Comparison of ENCODE assay signal across 12 cellular contexts in the genomic region with DNA sequence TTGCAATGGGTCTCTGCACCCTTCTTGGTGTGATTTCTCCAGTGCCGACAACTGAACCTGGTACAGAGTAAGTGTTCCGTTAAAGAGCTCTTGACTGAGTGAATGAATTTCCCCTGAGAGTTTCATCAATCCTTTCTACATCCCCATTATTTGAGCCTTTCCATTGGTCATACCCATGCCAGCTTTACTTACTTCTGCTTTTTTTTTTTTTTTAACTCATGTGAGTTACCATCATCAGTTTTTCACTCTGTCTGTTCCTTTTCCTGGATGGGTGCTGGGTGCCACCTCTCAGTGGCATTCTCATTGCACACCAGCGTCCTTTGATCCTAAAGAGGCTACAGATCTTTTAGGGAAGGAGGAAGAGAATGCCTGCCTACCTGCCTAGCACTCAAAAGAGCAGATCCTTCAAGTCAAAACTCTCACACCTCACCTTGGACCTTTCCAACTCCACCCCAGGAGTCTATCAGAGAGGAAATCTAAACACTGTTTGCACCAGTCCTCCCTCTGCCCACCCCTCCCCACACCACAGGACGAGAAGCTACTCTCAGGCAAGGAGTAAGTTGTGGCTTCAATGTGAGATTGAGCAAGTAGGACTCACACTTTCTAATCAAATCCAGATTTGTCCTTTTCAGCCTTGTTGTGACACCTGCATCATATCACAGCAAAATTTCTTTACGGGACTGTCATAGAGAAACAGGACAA. TPM values are rescaled to one million over a fixed set of nuclear protein-coding genes. Genes with fewer than 3 reads are reported as not detected.
DNase-seq lines count a peak whose midpoint lies in the region; ATAC-seq and TF ChIP-seq lines count a peak whose summit lies in the region.
"Had no signal": no experiment of that assay in that cellular context is flagged by ENCODE, and none has a peak within 500 bp of the region (broad histone marks: within the 10 kb centered on the region; RNA-seq: fewer than 3 reads in every experiment).

No MANE protein-coding gene starts in this region.

- no peaks in the 10 kb centered on the region for H3K27me3 Mint-ChIP-seq in activated naive CD8-positive, alpha-beta T cell
- no peaks in the 10 kb centered on the region for H3K27me3 Mint-ChIP-seq in activated naive CD8-positive, alpha-beta T cell treated with anti-CD3 and anti-CD28 coated beads for 36 hours
- H3K27me3 Mint-ChIP-seq: activated CD4-positive, alpha-beta T cell treated with anti-CD3 and anti-CD28 coated beads, Interleukin-2, amount 10 ng/mL, durations not matched to agents 24 days and 14 days had no signal

- no peak overlapping the region for H3K9ac ChIP-seq in mammary epithelial cell (ENCODE audit: insufficient read depth, low read length)
- H3K9ac ChIP-seq: KMS-11 had no signal

- TF ChIP-seq POLR2A in upper lobe of left lung (IDR thresholded peaks at IDR 0.05): peak in 1 of 4 donors; percentile 48

- BruUV-seq in mammary epithelial cell (replicated peaks; lab: Mats Ljungman, UMichigan): no TSS peak

- H3K27me3 ChIP-seq in right cardiac atrium (ENCODE audit: control insufficient read depth, insufficient read depth) (no peaks in the 10 kb centered on the region), upper lobe of left lung (no peaks in the 10 kb centered on the region), mammary epithelial cell (ENCODE audit: insufficient read depth, low read length) (no peaks in the 10 kb centered on the region)

- ATAC-seq in right cardiac atrium (peak; percentile 22 to 44), upper lobe of left lung (ENCODE audit: low FRiP score in 2 of 2) (peak; percentile 76 to 77), HG03159 (IDR thresholded peaks at IDR 0.05; ENCODE audit: unreplicated experiment) (no peak)

- no peaks in the 10 kb centered on the region for H4K20me1 ChIP-seq in mammary epithelial cell (ENCODE audit: insufficient read depth, low read length)

- H3K27ac Mint-ChIP-seq in activated naive CD8-positive, alpha-beta T cell: peak overlapping the region; percentile 30
- H3K27ac Mint-ChIP-seq in activated naive CD8-positive, alpha-beta T cell treated with anti-CD3 and anti-CD28 coated beads for 36 hours: no peak overlapping the region
- H3K27ac Mint-ChIP-seq: activated CD4-positive, alpha-beta T cell treated with anti-CD3 and anti-CD28 coated beads, Interleukin-2, amount 10 ng/mL, durations not matched to agents 24 days and 14 days had no signal

- H3K79me2 ChIP-seq in mammary epithelial cell (ENCODE audit: insufficient read depth, low read length): no peaks in the 10 kb centered on the region

- H2AFZ ChIP-seq in mammary epithelial cell (ENCODE audit: low read depth, low read length): no peak overlapping the region

- no peaks in the 10 kb centered on the region for H3K36me3 Mint-ChIP-seq in activated naive CD8-positive, alpha-beta T cell
- no peaks in the 10 kb centered on the region for H3K36me3 Mint-ChIP-seq in activated naive CD8-positive, alpha-beta T cell treated with anti-CD3 and anti-CD28 coated beads for 36 hours

- intact Hi-C loops in right cardiac atrium (cut with DNase I) (no loop called here), mammary epithelial cell (cut with micrococcal nuclease) (no loop called here)

- no peak overlapping the region for H3K4me3 Mint-ChIP-seq in activated naive CD8-positive, alpha-beta T cell
- H3K4me3 Mint-ChIP-seq in activated naive CD8-positive, alpha-beta T cell treated with anti-CD3 and anti-CD28 coated beads for 36 hours: no peak overlapping the region
- H3K4me3 Mint-ChIP-seq: activated CD4-positive, alpha-beta T cell treated with anti-CD3 and anti-CD28 coated beads, Interleukin-2, amount 10 ng/mL, durations not matched to agents 24 days and 14 days had no signal

- DNase-seq in activated naive CD8-positive, alpha-beta T cell treated with anti-CD3 and anti-CD28 coated beads for 36 hours: no peak
- DNase-seq in RPMI8226: peak; percentile 39
- DNase-seq in right cardiac atrium: no peak
- no peak for DNase-seq in upper lobe of left lung
- DNase-seq in NCI-H1436 treated with DMSO at 0.1 percent for 48 hours (lab: John Stamatoyannopoulos, UW): no peak
- DNase-seq in mammary epithelial cell: no peak
- DNase-seq: activated CD4-positive, alpha-beta T cell treated with anti-CD3 and anti-CD28 coated beads, Interleukin-2, amount 10 ng/mL, durations not matched to agents 24 days and 14 days had no signal

- H3K27ac ChIP-seq in right cardiac atrium (ENCODE audit: low read length) (peak overlapping the region; percentile 30), upper lobe of left lung (peak overlapping the region; percentile 75 to 86 (median 80)), mammary epithelial cell (ENCODE audit: insufficient read depth, low read depth, low read length) (no peak overlapping the region)
- H3K27ac ChIP-seq: epithelial cell of prostate, KMS-11, prostate gland had no signal

- H3K9me3 ChIP-seq in right cardiac atrium (ENCODE audit: control insufficient read depth, low read length) (no peaks in the 10 kb centered on the region), upper lobe of left lung (no peaks in the 10 kb centered on the region), mammary epithelial cell (replicated peaks; ENCODE audit: insufficient read depth, low read length) (no peaks in the 10 kb centered on the region)
- H3K9me3 ChIP-seq: prostate gland had no signal

- no peaks in the 10 kb centered on the region for H3K9me3 Mint-ChIP-seq in activated naive CD8-positive, alpha-beta T cell (ENCODE audit: low read depth)
- H3K9me3 Mint-ChIP-seq in activated naive CD8-positive, alpha-beta T cell treated with anti-CD3 and anti-CD28 coated beads for 36 hours: no peaks in the 10 kb centered on the region
- H3K9me3 Mint-ChIP-seq: activated CD4-positive, alpha-beta T cell treated with anti-CD3 and anti-CD28 coated beads, Interleukin-2, amount 10 ng/mL, durations not matched to agents 24 days and 14 days had no signal

- peaks cover 57% of the 10 kb centered on the region for H3K4me1 Mint-ChIP-seq in activated naive CD8-positive, alpha-beta T cell (ENCODE audit: low read depth)
- H3K4me1 Mint-ChIP-seq in activated naive CD8-positive, alpha-beta T cell treated with anti-CD3 and anti-CD28 coated beads for 36 hours: peaks cover 58% of the 10 kb centered on the region

- WGBS in right cardiac atrium: 79% methylated on average over 5 of the region's 5 CpGs
- WGBS in upper lobe of left lung, 2 donors: 47 to 69% methylated on average over 4 to 5 of the region's 5 CpGs
- 83% methylated on average over 5 of the region's 5 CpGs for WGBS in mammary epithelial cell (ENCODE audit: low coverage, missing lambda C conversion rate)

- CTCF ChIA-PET in mammary epithelial cell (lab: Charles Lee; ENCODE audit: low non-redundant PET): no interaction called here

- dilution Hi-C loops in mammary epithelial cell (cut with HindIII; ENCODE audit: low sequenced_read_pairs): no loop called here

- H3K4me2 ChIP-seq in mammary epithelial cell (ENCODE audit: insufficient read depth, low read depth, low read length): no peak overlapping the region
- H3K4me2 ChIP-seq: KMS-11 had no signal

- no peak for TF ChIP-seq CTCF in upper lobe of left lung (IDR thresholded peaks at IDR 0.05)
- TF ChIP-seq CTCF in mammary epithelial cell (conservative IDR thresholded peaks at IDR 0.05 in 1 of 2, IDR thresholded peaks at IDR 0.05 in 1 of 2; ENCODE audit: extremely low read depth in 1 of 2, insufficient read depth in 1 of 2, low read depth in 1 of 2, low read length in 2 of 2): no peak

- H3K4me3 ChIP-seq in right cardiac atrium (ENCODE audit: low read length) (no peak overlapping the region), upper lobe of left lung (no peak overlapping the region), mammary epithelial cell (replicated peaks in 1 of 3; ENCODE audit: insufficient read depth in 1 of 3, low read depth in 2 of 3, low read length in 3 of 3) (no peak overlapping the region)
- H3K4me3 ChIP-seq: prostate gland had no signal

- in situ Hi-C loops in mammary epithelial cell (cut with MboI; ENCODE audit: low sequenced_read_pairs in 2 of 2): no loop called here

- H3K36me3 ChIP-seq in upper lobe of left lung (no peaks in the 10 kb centered on the region), mammary epithelial cell (ENCODE audit: insufficient read depth, low read length) (no peaks in the 10 kb centered on the region)
- H3K36me3 ChIP-seq: prostate gland had no signal

- peaks cover 7% of the 10 kb centered on the region for H3K4me1 ChIP-seq in right cardiac atrium (ENCODE audit: control insufficient read depth, insufficient read depth, low read length)
- H3K4me1 ChIP-seq in upper lobe of left lung: peaks cover 11 to 43% (median 28%) of the 10 kb centered on the region in 4 donors
- no peaks in the 10 kb centered on the region for H3K4me1 ChIP-seq in mammary epithelial cell (ENCODE audit: insufficient read depth, low read length)
- H3K4me1 ChIP-seq: prostate gland had no signal

- TF ChIP-seq EP300 in upper lobe of left lung (IDR thresholded peaks at IDR 0.05): no peak

RNA-seq across cellular contexts. Expression of gene USP3, which starts 13.1 kb away (rescaled TPM):
- 10 to 100 TPM; 42.2 to 46.0 TPM for total RNA-seq in activated naive CD8-positive, alpha-beta T cell treated with anti-CD3 and anti-CD28 coated beads for 36 hours
- 10 to 100 TPM; 17.6 to 26.0 (median 21.2) TPM for total RNA-seq in right cardiac atrium
- 7.8 TPM for polyA plus RNA-seq in right cardiac atrium
- 10 to 100 TPM; 45.7 to 87.0 (median 63.8) TPM for total RNA-seq in upper lobe of left lung
- 10 to 100 TPM; 26.3 to 30.6 TPM for total RNA-seq in mammary epithelial cell
- 13.6 TPM for polyA plus RNA-seq in mammary epithelial cell
- polyA minus RNA-seq in mammary epithelial cell: 50.9 TPM
